Comparison of ENCODE assay signal across 16 cellular contexts in the genomic region with DNA sequence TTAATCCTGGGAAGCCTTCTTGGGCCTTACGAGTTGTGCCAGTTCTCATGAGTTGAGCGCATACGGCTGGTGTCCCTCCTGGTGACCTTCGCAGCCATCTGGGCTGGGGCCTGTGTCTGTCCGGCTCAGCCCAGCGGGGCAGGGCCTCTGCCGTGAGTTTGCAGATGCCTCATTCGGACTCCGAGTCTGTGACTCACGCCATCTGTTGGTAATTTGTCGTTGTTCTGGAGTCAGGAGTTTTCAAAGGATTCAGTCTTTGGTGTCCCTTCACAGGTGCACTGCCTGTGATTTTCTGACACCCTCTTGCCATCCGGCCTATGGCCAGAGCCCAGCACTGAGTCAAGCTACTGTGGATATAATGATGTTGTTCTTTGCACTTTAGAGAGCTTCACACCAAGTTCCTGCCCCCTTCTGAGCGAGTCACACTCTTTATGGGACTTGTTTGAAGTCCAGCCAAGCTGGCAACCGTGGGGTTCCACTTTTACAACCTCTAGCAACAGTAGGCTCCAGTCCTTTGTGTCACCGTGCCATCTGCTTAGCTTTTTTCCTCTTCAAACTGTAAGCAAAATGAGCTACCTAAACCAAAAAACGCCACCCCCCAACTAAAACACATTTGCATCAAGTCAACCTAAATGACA.
DNase-seq lines count a peak whose midpoint lies in the region; ATAC-seq and TF ChIP-seq lines count a peak whose summit lies in the region.
"Had no signal": no experiment of that assay in that cellular context is flagged by ENCODE, and none has a peak within 500 bp of the region (broad histone marks: within the 10 kb centered on the region; RNA-seq: fewer than 3 reads in every experiment).

No MANE protein-coding gene starts in this region.

- H3K27me3 ChIP-seq in uterus: no peaks in the 10 kb centered on the region
- H3K27me3 ChIP-seq: spleen had no signal

- H3K4me3 Mint-ChIP-seq in chondrocyte (ENCODE audit: unreplicated experiment): no peak overlapping the region
- H3K4me3 Mint-ChIP-seq: dendritic cell treated with granulocyte-macrophage colony-stimulating factor and Interleukin-4, amounts not matched to agents 40 ng/mL and 50 ng/mL, for 4 days had no signal

- H3K9me3 Mint-ChIP-seq in chondrocyte (ENCODE audit: low read depth): no peaks in the 10 kb centered on the region
- H3K9me3 Mint-ChIP-seq: dendritic cell treated with granulocyte-macrophage colony-stimulating factor and Interleukin-4, amounts not matched to agents 40 ng/mL and 50 ng/mL, for 4 days had no signal

- H3K36me3 ChIP-seq in uterus: no peaks in the 10 kb centered on the region
- H3K36me3 ChIP-seq: spleen had no signal

- ATAC-seq in sciatic nerve: peak; percentile 75

- no peaks in the 10 kb centered on the region for H3K4me1 ChIP-seq in uterus
- H3K4me1 ChIP-seq: spleen had no signal

- H3K27ac Mint-ChIP-seq in chondrocyte (ENCODE audit: unreplicated experiment): no peak overlapping the region
- H3K27ac Mint-ChIP-seq: dendritic cell treated with granulocyte-macrophage colony-stimulating factor and Interleukin-4, amounts not matched to agents 40 ng/mL and 50 ng/mL, for 4 days had no signal

- H3K27ac ChIP-seq in uterus: no peak overlapping the region
- H3K27ac ChIP-seq: RWPE1, spleen had no signal

- H3K4me1 Mint-ChIP-seq in chondrocyte (ENCODE audit: low read depth): peaks cover 4% of the 10 kb centered on the region

- DNase-seq in NCI-H82 (lab: John Stamatoyannopoulos, UW) (peak; percentile 10), NCI-H82 treated with DMSO at 0.1 percent for 48 hours (lab: John Stamatoyannopoulos, UW; ENCODE audit: unreplicated experiment) (no peak), LHCN-M2 (ENCODE audit: low read depth) (peak; percentile 73), chondrocyte (ENCODE audit: low spot score) (no peak), sciatic nerve (ENCODE audit: low spot score) (no peak), NCI-H345 treated with DMSO at 0.1 percent for 48 hours (lab: John Stamatoyannopoulos, UW; ENCODE audit: unreplicated experiment) (no peak), hepatic stellate cell (ENCODE audit: low spot score) (no peak), uterus (no peak)
- DNase-seq: activated CD4-positive, alpha-beta T cell treated with anti-CD3 and anti-CD28 coated beads, Interleukin-2, amount 50 U/mL, for 4 hours; amygdala; NCI-H1105; NCI-H510A; spleen; T1000 had no signal

- no peaks in the 10 kb centered on the region for H3K9me3 ChIP-seq in uterus
- H3K9me3 ChIP-seq: spleen had no signal

- no peak for TF ChIP-seq POLR2A in uterus (IDR thresholded peaks at IDR 0.05)

- H3K27me3 Mint-ChIP-seq in chondrocyte (ENCODE audit: low read depth): no peaks in the 10 kb centered on the region
- H3K27me3 Mint-ChIP-seq: dendritic cell treated with granulocyte-macrophage colony-stimulating factor and Interleukin-4, amounts not matched to agents 40 ng/mL and 50 ng/mL, for 4 days had no signal

- intact Hi-C loops in sciatic nerve (cut with DNase I) (no loop called here), uterus (cut with DNase I; ENCODE audit: low total_unique reads) (no loop called here)

- peaks cover 3% of the 10 kb centered on the region for H3K36me3 Mint-ChIP-seq in chondrocyte (ENCODE audit: low read depth)

- H3K4me3 ChIP-seq in uterus: no peak overlapping the region
- H3K4me3 ChIP-seq: spleen had no signal

- TF ChIP-seq CTCF in chondrocyte (IDR thresholded peaks at IDR 0.05) (peak; percentile 22), uterus (IDR thresholded peaks at IDR 0.05) (no peak)

Comparison
In these comparisons a context has a peak if more than half of its experiments do, and no peak if none do; other contexts are left out.
1. DNase-seq: peak in NCI-H82 (single experiment) and LHCN-M2 (single experiment); none in NCI-H82 treated with DMSO at 0.1 percent for 48 hours (single experiment), chondrocyte (single experiment), sciatic nerve (single experiment), NCI-H345 treated with DMSO at 0.1 percent for 48 hours (single experiment), hepatic stellate cell (single experiment) and uterus (0 of 2).